20 cellular contexts compared by ENCODE assay signal in genomic region chr10:25661632-25662031, GRCh38.
"Had no signal": no experiment of that assay in that cellular context is flagged by ENCODE, and none has a peak within 500 bp of the region (broad histone marks: within the 10 kb centered on the region; RNA-seq: fewer than 3 reads in every experiment).

No MANE protein-coding gene starts in this region.

- H3K36me3 Mint-ChIP-seq: naive thymus-derived CD8-positive, alpha-beta T cell; type B pancreatic cell had no signal

- DNase-seq: effector CD4-positive, alpha-beta T cell; endodermal cell; erythroblast; foreskin melanocyte; head of caudate nucleus; kidney glomerular epithelial cell; naive thymus-derived CD8-positive, alpha-beta T cell; nucleus accumbens; ovary; sigmoid colon; stimulated activated CD4-positive, alpha-beta T cell treated with anti-CD3 and anti-CD28 coated beads, Interleukin-12 subunit alpha, Interleukin-12 subunit beta, amount 100 ng/mL, for 4 hours; stimulated activated naive CD4-positive, alpha-beta T cell treated with Interleukin-2 at 50 U/mL for 16 hours; uterus had no signal

- H3K27me3 Mint-ChIP-seq: type B pancreatic cell had no signal

- H3K4me1 ChIP-seq: right atrium auricular region, sigmoid colon, uterus had no signal

- H3K79me2 ChIP-seq: hepatocyte had no signal

- H3K4me2 ChIP-seq: hepatocyte had no signal

- H3K36me3 ChIP-seq: ovary, right atrium auricular region, sigmoid colon, uterus had no signal

- ATAC-seq: naive thymus-derived CD8-positive, alpha-beta T cell had no signal

- H3K9me3 ChIP-seq: ovary, right atrium auricular region, sigmoid colon, uterus had no signal

- FAIRE-seq: endothelial cell of umbilical vein, islet of Langerhans had no signal

- H3K27ac Mint-ChIP-seq: endodermal cell; naive thymus-derived CD8-positive, alpha-beta T cell; type B pancreatic cell had no signal

- H3K4me1 Mint-ChIP-seq: naive thymus-derived CD8-positive, alpha-beta T cell had no signal

- H3K27ac ChIP-seq: coronary artery, hepatocyte, ovary, right atrium auricular region, sigmoid colon, skin epidermis, uterus had no signal

- H3K27me3 ChIP-seq: hepatocyte, ovary, right atrium auricular region, sigmoid colon, uterus had no signal

- H3K4me3 Mint-ChIP-seq: endodermal cell; naive thymus-derived CD8-positive, alpha-beta T cell; type B pancreatic cell had no signal

- H2AFZ ChIP-seq: hepatocyte had no signal

- H3K4me3 ChIP-seq: coronary artery, hepatocyte, ovary, right atrium auricular region, sigmoid colon, skin epidermis, uterus had no signal
